ENCODE assay signal across 17 cellular contexts in genomic region chr19:48554385-48555091, GRCh38. TPM values are rescaled to one million over a fixed set of nuclear protein-coding genes. Genes with fewer than 3 reads are reported as not detected.
DNase-seq lines count a peak whose midpoint lies in the region; ATAC-seq and TF ChIP-seq lines count a peak whose summit lies in the region.
"Had no signal": no experiment of that assay in that cellular context is flagged by ENCODE, and none has a peak within 500 bp of the region (broad histone marks: within the 10 kb centered on the region; RNA-seq: fewer than 3 reads in every experiment).

No MANE protein-coding gene starts in this region.

- H3K4me3 Mint-ChIP-seq in Caco-2 (ENCODE audit: unreplicated experiment) (peak overlapping the region; percentile 75), endodermal cell (no peak overlapping the region), mesothelial cell of epicardium (peak overlapping the region; percentile 43)
- no peak overlapping the region for H3K4me3 Mint-ChIP-seq in activated CD4-positive, alpha-beta T cell treated with anti-CD3 and anti-CD28 coated beads for 36 hours
- H3K4me3 Mint-ChIP-seq: activated CD8-positive, alpha-beta T cell treated with anti-CD3 and anti-CD28 coated beads, Interleukin-2, amount 10 ng/mL, durations not matched to agents 7 days and 5 days; activated naive CD4-positive, alpha-beta T cell treated with anti-CD3 and anti-CD28 coated beads for 36 hours had no signal

- H3K36me3 ChIP-seq in Caco-2 (ENCODE audit: control insufficient read depth, insufficient read depth, low read length) (no peaks in the 10 kb centered on the region), endodermal cell (ENCODE audit: control insufficient read depth, insufficient read depth, low read length) (no peaks in the 10 kb centered on the region)
- H3K36me3 ChIP-seq: neutrophil had no signal

- ATAC-seq in HG02759 (IDR thresholded peaks at IDR 0.05; ENCODE audit: unreplicated experiment) (no peak), GM19351 (IDR thresholded peaks at IDR 0.05; ENCODE audit: unreplicated experiment) (no peak)
- ATAC-seq in activated CD4-positive, alpha-beta T cell treated with anti-CD3 and anti-CD28 coated beads for 36 hours: no peak
- ATAC-seq: activated CD8-positive, alpha-beta T cell treated with anti-CD3 and anti-CD28 coated beads, Interleukin-2, amount 10 ng/mL, durations not matched to agents 7 days and 5 days had no signal

- H3K27ac Mint-ChIP-seq in Caco-2 (ENCODE audit: unreplicated experiment): peak overlapping the region; percentile 98
- peak overlapping the region; percentile 90 for H3K27ac Mint-ChIP-seq in endodermal cell
- H3K27ac Mint-ChIP-seq in mesothelial cell of epicardium: peak overlapping the region; percentile 96
- no peak overlapping the region for H3K27ac Mint-ChIP-seq in activated CD4-positive, alpha-beta T cell treated with anti-CD3 and anti-CD28 coated beads for 36 hours
- H3K27ac Mint-ChIP-seq: activated CD8-positive, alpha-beta T cell treated with anti-CD3 and anti-CD28 coated beads, Interleukin-2, amount 10 ng/mL, durations not matched to agents 7 days and 5 days; activated naive CD4-positive, alpha-beta T cell treated with anti-CD3 and anti-CD28 coated beads for 36 hours had no signal

- POLR2A ChIA-PET in Caco-2 (lab: Charles Lee): interaction anchor here (0.6 to 1.9 kb wide), 20 partner anchors 13 to 506 kb away, joined by 3 to 21 read pairs (median 6); partner anchors contain the start of genes GRIN2D, RPL18 and SPHK2
- POLR2A ChIA-PET in activated CD4-positive, alpha-beta T cell treated with anti-CD3 and anti-CD28 coated beads for 36 hours (lab: Charles Lee): no interaction called here

- no peaks in the 10 kb centered on the region for H3K27me3 ChIP-seq in Caco-2 (replicated peaks; ENCODE audit: control insufficient read depth, insufficient read depth, low read length)
- no peaks in the 10 kb centered on the region for H3K27me3 ChIP-seq in endodermal cell (ENCODE audit: control insufficient read depth, insufficient read depth, low read length, poor library complexity, severe bottlenecking)

- H3K36me3 Mint-ChIP-seq in Caco-2 (ENCODE audit: insufficient read depth, unreplicated experiment) (peaks cover 23% of the 10 kb centered on the region), endodermal cell (ENCODE audit: low read depth) (no peaks in the 10 kb centered on the region), mesothelial cell of epicardium (no peaks in the 10 kb centered on the region)
- H3K36me3 Mint-ChIP-seq in activated CD4-positive, alpha-beta T cell treated with anti-CD3 and anti-CD28 coated beads for 36 hours (ENCODE audit: low read depth): no peaks in the 10 kb centered on the region

- DNase-seq in Caco-2 (peak; percentile 95 to 98), HuH-7 (ENCODE audit: low spot score) (peak; percentile 69), endodermal cell (peak; percentile 93), mesothelial cell of epicardium (ENCODE audit: low spot score in 2 of 2, unreplicated experiment in 2 of 2) (no peak), NCI-H146 treated with DMSO at 0.1 percent for 48 hours (lab: John Stamatoyannopoulos, UW; ENCODE audit: unreplicated experiment) (no peak)
- no peak for DNase-seq in activated CD4-positive, alpha-beta T cell treated with anti-CD3 and anti-CD28 coated beads for 36 hours
- DNase-seq: activated CD8-positive, alpha-beta T cell treated with anti-CD3 and anti-CD28 coated beads, Interleukin-2, amount 10 ng/mL, durations not matched to agents 7 days and 5 days; activated naive CD4-positive, alpha-beta T cell treated with anti-CD3 and anti-CD28 coated beads for 36 hours; left cardiac atrium; NCI-H1105; NK-92 treated with Interleukin-12 subunit alpha and Interleukin-12 subunit beta, amount 100 ng/mL, for 24 hours; T-helper 1 cell had no signal

- TF ChIP-seq CTCF in Caco-2 (IDR thresholded peaks at IDR 0.05; ENCODE audit: insufficient read depth in 1 of 2, low read depth in 1 of 2, low read length in 1 of 2, severe bottlenecking in 1 of 2, unreplicated experiment in 1 of 2) (no peak), endodermal cell (conservative IDR thresholded peaks at IDR 0.05) (no peak), mesothelial cell of epicardium (IDR thresholded peaks at IDR 0.05; ENCODE audit: unreplicated experiment) (no peak)

- H3K27me3 Mint-ChIP-seq in Caco-2 (ENCODE audit: insufficient read depth, unreplicated experiment): no peaks in the 10 kb centered on the region
- H3K27me3 Mint-ChIP-seq in endodermal cell (ENCODE audit: insufficient read depth): peaks cover 3% of the 10 kb centered on the region
- no peaks in the 10 kb centered on the region for H3K27me3 Mint-ChIP-seq in mesothelial cell of epicardium (ENCODE audit: low read depth)
- H3K27me3 Mint-ChIP-seq in activated CD4-positive, alpha-beta T cell treated with anti-CD3 and anti-CD28 coated beads for 36 hours: peaks cover 10% of the 10 kb centered on the region

- H3K9me3 Mint-ChIP-seq in Caco-2 (ENCODE audit: unreplicated experiment): no peaks in the 10 kb centered on the region
- no peaks in the 10 kb centered on the region for H3K9me3 Mint-ChIP-seq in endodermal cell
- H3K9me3 Mint-ChIP-seq in mesothelial cell of epicardium: no peaks in the 10 kb centered on the region
- H3K9me3 Mint-ChIP-seq in activated CD4-positive, alpha-beta T cell treated with anti-CD3 and anti-CD28 coated beads for 36 hours (ENCODE audit: low read depth): no peaks in the 10 kb centered on the region
- H3K9me3 Mint-ChIP-seq: activated naive CD4-positive, alpha-beta T cell treated with anti-CD3 and anti-CD28 coated beads for 36 hours had no signal

- intact Hi-C loops in Caco-2 (cut with micrococcal nuclease; ENCODE audit: unreplicated experiment): loop anchor here (1.0 to 2.0 kb wide), 5 partner anchors 11 to 79 kb away; no protein-coding TSS in a partner anchor
- intact Hi-C loops in activated CD4-positive, alpha-beta T cell treated with anti-CD3 and anti-CD28 coated beads for 36 hours (cut with DNase I, micrococcal nuclease): no loop called here

- WGBS in endodermal cell (ENCODE audit: insufficient coverage in 1 of 2, insufficient read length in 1 of 2), 2 experiments: 70 to 94% methylated on average over 8 to 15 of the region's 16 CpGs

- H3K4me1 ChIP-seq in Caco-2 (peaks cover 70% of the 10 kb centered on the region), endodermal cell (ENCODE audit: control insufficient read depth, insufficient read depth, low read length) (peaks cover 5% of the 10 kb centered on the region)

- H3K4me3 ChIP-seq in Caco-2 (ENCODE audit: low read depth, low read length) (peak overlapping the region; percentile 24), endodermal cell (ENCODE audit: low read length) (no peak overlapping the region)

- H3K4me1 Mint-ChIP-seq in Caco-2 (ENCODE audit: low read depth, unreplicated experiment) (peaks cover 49% of the 10 kb centered on the region), endodermal cell (peaks cover 17% of the 10 kb centered on the region), mesothelial cell of epicardium (peaks cover 27% of the 10 kb centered on the region)
- no peaks in the 10 kb centered on the region for H3K4me1 Mint-ChIP-seq in activated CD4-positive, alpha-beta T cell treated with anti-CD3 and anti-CD28 coated beads for 36 hours

- H3K9ac ChIP-seq in endodermal cell (ENCODE audit: extremely low read depth, low read length, poor library complexity, severe bottlenecking): no peak overlapping the region

- CTCF ChIA-PET in Caco-2 (lab: Charles Lee): interaction anchor here (0.6 to 1.9 kb wide), 13 partner anchors 17 to 777 kb away, joined by 3 to 16 read pairs (median 6); no protein-coding TSS in a partner anchor
- CTCF ChIA-PET in activated CD4-positive, alpha-beta T cell treated with anti-CD3 and anti-CD28 coated beads for 36 hours (lab: Charles Lee): interaction anchor here (1.0 kb wide), 1 partner anchor 30 kb away, joined by 3 read pairs; no protein-coding TSS in a partner anchor

- H3K27ac ChIP-seq in endodermal cell (ENCODE audit: low read depth, low read length): no peak overlapping the region
- H3K27ac ChIP-seq: HL-60, neutrophil had no signal

- no TSS peak for BruUV-seq in Caco-2 (replicated peaks; lab: Mats Ljungman, UMichigan)

- no peaks in the 10 kb centered on the region for H3K9me3 ChIP-seq in Caco-2
- H3K9me3 ChIP-seq in endodermal cell (ENCODE audit: control insufficient read depth, low read length): no peaks in the 10 kb centered on the region
- H3K9me3 ChIP-seq: neutrophil had no signal

RNA-seq across cellular contexts. Expression of gene SULT2B1, which starts 2.6 kb away (rescaled TPM):
- total RNA-seq in Caco-2 (2022): 1.00 and 1.4 TPM in 2 replicates
- total RNA-seq in endodermal cell: 1 to 10 TPM in 1 of 2 donors, under 1 TPM in 1; 0.35 to 2.4 TPM
- 0.18 TPM for polyA plus RNA-seq in endodermal cell (2013, experiment 1 of 2)
- 0.29 TPM for polyA plus RNA-seq in endodermal cell (2013, experiment 2 of 2)
- total RNA-seq in mesothelial cell of epicardium: 0.64 to 0.79 TPM (median 0.74 TPM) in 3 replicates
- total RNA-seq in activated CD4-positive, alpha-beta T cell treated with anti-CD3 and anti-CD28 coated beads for 36 hours: not detected
- total RNA-seq: activated CD8-positive, alpha-beta T cell treated with anti-CD3 and anti-CD28 coated beads, Interleukin-2, amount 10 ng/mL, durations not matched to agents 7 days and 5 days; activated naive CD4-positive, alpha-beta T cell treated with anti-CD3 and anti-CD28 coated beads for 36 hours had no signal

RNA-seq across cellular contexts. Expression of gene LMTK3, which starts 42.9 kb away (rescaled TPM):
- total RNA-seq in Caco-2 (2022) (22.4 and 22.6 TPM in 2 replicates), endodermal cell (10 to 100 TPM; 11.1 to 14.5 TPM), mesothelial cell of epicardium (19.4 to 21.3 TPM (median 20.4 TPM) in 3 replicates)
- 9.3 TPM for polyA plus RNA-seq in endodermal cell (2013, experiment 1 of 2)
- 7.6 TPM for polyA plus RNA-seq in endodermal cell (2013, experiment 2 of 2)
- total RNA-seq in activated CD4-positive, alpha-beta T cell treated with anti-CD3 and anti-CD28 coated beads for 36 hours: 1 to 10 TPM; 3.9 to 4.5 TPM
- polyA plus RNA-seq: BJ had no signal

RNA-seq across cellular contexts. Expression of gene SPACA4, which starts 52.0 kb away (rescaled TPM):
- total RNA-seq in Caco-2 (2022): not detected in 2 replicates
- total RNA-seq in endodermal cell: not detected
- not detected for polyA plus RNA-seq in endodermal cell (2013, experiment 1 of 2)
- polyA plus RNA-seq in endodermal cell (2013, experiment 2 of 2): not detected
- total RNA-seq in mesothelial cell of epicardium: not detected in 3 replicates
- not detected for total RNA-seq in activated CD4-positive, alpha-beta T cell treated with anti-CD3 and anti-CD28 coated beads for 36 hours
- total RNA-seq: activated CD8-positive, alpha-beta T cell treated with anti-CD3 and anti-CD28 coated beads, Interleukin-2, amount 10 ng/mL, durations not matched to agents 7 days and 5 days; activated naive CD4-positive, alpha-beta T cell treated with anti-CD3 and anti-CD28 coated beads for 36 hours; left cardiac atrium had no signal
- polyA plus RNA-seq: BJ had no signal

Comparison
In these comparisons a context has a peak if more than half of its experiments do, and no peak if none do; other contexts are left out.
1. DNase-seq: peak in Caco-2 (2 of 2), HuH-7 (single experiment) and endodermal cell (single experiment); none in mesothelial cell of epicardium (0 of 2), NCI-H146 treated with DMSO at 0.1 percent for 48 hours (single experiment) and activated CD4-positive, alpha-beta T cell treated with anti-CD3 and anti-CD28 coated beads for 36 hours (single experiment).
2. H3K4me3 Mint-ChIP-seq: peak in Caco-2 (single experiment) and mesothelial cell of epicardium (single experiment); none in endodermal cell (single experiment) and activated CD4-positive, alpha-beta T cell treated with anti-CD3 and anti-CD28 coated beads for 36 hours (single experiment).